Comparison of ENCODE assay signal across 1 cellular context in the genomic region with DNA sequence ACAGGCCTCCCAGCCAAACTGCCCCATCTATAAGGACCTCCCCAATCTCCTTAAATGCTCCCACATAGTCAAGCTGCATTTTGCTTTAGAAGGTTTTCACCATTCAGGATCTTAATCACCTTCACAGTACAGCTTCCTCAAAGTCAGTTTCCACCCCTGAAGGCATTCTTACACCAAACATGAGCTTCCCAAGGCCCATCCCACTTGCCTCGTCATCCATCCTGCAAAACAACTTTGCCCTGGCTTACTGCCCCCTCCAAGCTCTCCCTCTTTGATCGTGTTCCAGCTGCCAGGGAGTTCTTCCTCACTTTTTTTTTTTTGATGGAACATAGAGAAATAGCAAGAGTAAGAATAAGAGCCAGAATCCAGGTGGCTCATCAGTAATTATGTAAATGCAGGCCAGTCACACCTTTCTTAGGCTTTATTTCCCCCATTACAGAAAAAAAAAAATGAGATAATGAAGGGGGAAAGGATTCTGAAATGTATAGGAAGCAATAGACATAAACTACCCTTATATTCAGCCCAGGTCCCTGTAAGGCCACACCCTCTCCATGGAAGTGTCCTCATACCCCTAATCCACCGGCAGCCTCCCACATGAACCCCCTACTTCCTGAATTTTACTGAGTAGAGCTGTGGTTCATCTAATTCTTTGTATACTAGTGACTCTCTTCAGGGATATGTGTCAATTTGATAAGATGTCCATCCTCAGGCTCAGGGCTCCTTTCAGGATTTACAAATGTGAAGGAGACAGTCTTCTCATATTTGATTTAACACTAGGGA.
TF ChIP-seq lines count a peak whose summit lies in the region.

No MANE protein-coding gene starts in this region.

TF ChIP-seq in HepG2, 621 proteins besides CTCF, POLR2A, EP300 and RAD21:
- TF ChIP-seq RBM22 (optimal IDR thresholded peaks at IDR 0.05; ENCODE audit: low read length) (peak; percentile 49), NR2F2 (IDR thresholded peaks at IDR 0.05; ENCODE audit: borderline replicate concordance, low read depth) (no peak)
TF ChIP-seq in HepG2: peak in this region for 1.
